ENCODE assay signal across 9 cellular contexts in the genomic region with DNA sequence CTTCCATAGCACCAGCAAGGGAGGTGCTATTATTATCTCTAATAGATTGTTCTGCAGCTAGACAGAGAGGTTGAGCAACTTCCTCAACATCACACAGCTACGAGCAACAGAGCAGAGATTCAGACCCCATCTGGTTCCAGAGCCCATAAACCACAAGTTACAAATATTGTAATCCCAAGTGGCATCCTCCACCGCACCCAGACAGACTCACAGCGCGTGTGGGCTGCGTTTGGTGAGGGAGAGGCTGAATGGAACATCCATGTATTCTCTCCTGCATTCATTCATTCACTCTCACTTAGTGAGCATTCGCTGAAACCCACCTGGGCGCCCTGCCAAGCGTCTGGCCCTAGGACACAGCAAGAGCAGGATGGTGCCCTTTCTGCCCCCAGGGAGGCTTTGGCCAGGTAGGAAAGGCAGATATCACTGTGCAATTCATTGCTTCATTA. TPM values are rescaled to one million over a fixed set of nuclear protein-coding genes. Genes with fewer than 3 reads are reported as not detected.
DNase-seq lines count a peak whose midpoint lies in the region; ATAC-seq and TF ChIP-seq lines count a peak whose summit lies in the region.
"Had no signal": no experiment of that assay in that cellular context is flagged by ENCODE, and none has a peak within 500 bp of the region (broad histone marks: within the 10 kb centered on the region; RNA-seq: fewer than 3 reads in every experiment).

No MANE protein-coding gene starts in this region.

- H3K36me3 Mint-ChIP-seq in HFFc6 (ENCODE audit: low read depth), result no peaks in the 10 kb centered on the region

- DNase-seq in AG08395 (ENCODE audit: low spot score) (peak; percentile 67), HFFc6 (no peak), adipocyte (ENCODE audit: low read depth) (no peak), lower lobe of right lung (peak; percentile 70), putamen (ENCODE audit: low spot score) (no peak)
- DNase-seq in stimulated activated CD4-positive, alpha-beta T cell treated with anti-CD3 and anti-CD28 coated beads, Interleukin-2, amount 100 ng/mL, for 24 hours, result no peak
- DNase-seq: RPMI8226 had no signal

- no peaks in the 10 kb centered on the region for H3K27me3 ChIP-seq in adipocyte (replicated peaks; ENCODE audit: control insufficient read depth, insufficient read depth, low read length)
- H3K27me3 ChIP-seq in lower lobe of right lung (ENCODE audit: low read depth), result no peaks in the 10 kb centered on the region

- H3K4me3 ChIP-seq in adipocyte (ENCODE audit: low read length), result no peak overlapping the region
- no peak overlapping the region for H3K4me3 ChIP-seq in lower lobe of right lung

- peaks cover 37% of the 10 kb centered on the region for H3K4me1 Mint-ChIP-seq in HFFc6 (ENCODE audit: low read depth)

- intact Hi-C loops in lower lobe of right lung (cut with DNase I), result no loop called here

- H3K9me3 Mint-ChIP-seq in HFFc6, result no peaks in the 10 kb centered on the region

- peak overlapping the region; percentile 7 for H3K9ac ChIP-seq in adipocyte (ENCODE audit: low read length)

- H3K27ac Mint-ChIP-seq in HFFc6, result peak overlapping the region; percentile 68

- ATAC-seq in lower lobe of right lung, result peak; percentile 69
- no peak for ATAC-seq in HG02938 (IDR thresholded peaks at IDR 0.05; ENCODE audit: unreplicated experiment)
- no peak for ATAC-seq in GM18858 (IDR thresholded peaks at IDR 0.05; ENCODE audit: unreplicated experiment)

- peak overlapping the region; percentile 31; the same call in 1 of the 2 replicates for H3K4me3 Mint-ChIP-seq in HFFc6

- no peak for TF ChIP-seq CTCF in HFFc6 (IDR thresholded peaks at IDR 0.05)
- TF ChIP-seq CTCF in lower lobe of right lung (IDR thresholded peaks at IDR 0.05), result no peak

- H3K27ac ChIP-seq in lower lobe of right lung, result peak overlapping the region; percentile 50

- H3K36me3 ChIP-seq in adipocyte (ENCODE audit: control insufficient read depth, insufficient read depth, low read length, severe bottlenecking), result no peaks in the 10 kb centered on the region
- no peaks in the 10 kb centered on the region for H3K36me3 ChIP-seq in lower lobe of right lung

- H3K4me1 ChIP-seq in adipocyte (ENCODE audit: control insufficient read depth, insufficient read depth, low read length) (peaks cover 36% of the 10 kb centered on the region), lower lobe of right lung (peaks cover 32% of the 10 kb centered on the region)

- H3K9me3 ChIP-seq in adipocyte (ENCODE audit: control insufficient read depth, low read length) (no peaks in the 10 kb centered on the region), lower lobe of right lung (no peaks in the 10 kb centered on the region)

- H3K27me3 Mint-ChIP-seq in HFFc6 (ENCODE audit: insufficient read depth), result peaks cover 13% of the 10 kb centered on the region

RNA-seq across cellular contexts. Expression of a gene that starts 33.5 kb away (rescaled TPM):
- total RNA-seq in HFFc6 (2021; fragmentation: NEBNext Ultra II Directional; extraction: Animal tissue kit (Norgen Biotek cat#: 25700)), result 1 to 10 TPM in 4 of 6 experiments, under 1 TPM in 2; 0.40 to 2.2 (median 1.1) TPM
- total RNA-seq in lower lobe of right lung, result 3.1 TPM

RNA-seq across cellular contexts. Expression of a gene that starts 53.6 kb away (rescaled TPM):
- total RNA-seq in HFFc6 (2021; fragmentation: NEBNext Ultra II Directional; extraction: Animal tissue kit (Norgen Biotek cat#: 25700)), result not detected
- 1.1 TPM for total RNA-seq in lower lobe of right lung

Comparison
In these comparisons a context has a peak if more than half of its experiments do, and no peak if none do; other contexts are left out.
1. DNase-seq: peak in AG08395 (single experiment) and lower lobe of right lung (single experiment); none in HFFc6 (single experiment), adipocyte (single experiment), putamen (single experiment) and stimulated activated CD4-positive, alpha-beta T cell treated with anti-CD3 and anti-CD28 coated beads, Interleukin-2, amount 100 ng/mL, for 24 hours (0 of 2).
2. ATAC-seq: peak in lower lobe of right lung (2 of 2); none in HG02938 (single experiment) and GM18858 (single experiment).